In the genomic region with DNA sequence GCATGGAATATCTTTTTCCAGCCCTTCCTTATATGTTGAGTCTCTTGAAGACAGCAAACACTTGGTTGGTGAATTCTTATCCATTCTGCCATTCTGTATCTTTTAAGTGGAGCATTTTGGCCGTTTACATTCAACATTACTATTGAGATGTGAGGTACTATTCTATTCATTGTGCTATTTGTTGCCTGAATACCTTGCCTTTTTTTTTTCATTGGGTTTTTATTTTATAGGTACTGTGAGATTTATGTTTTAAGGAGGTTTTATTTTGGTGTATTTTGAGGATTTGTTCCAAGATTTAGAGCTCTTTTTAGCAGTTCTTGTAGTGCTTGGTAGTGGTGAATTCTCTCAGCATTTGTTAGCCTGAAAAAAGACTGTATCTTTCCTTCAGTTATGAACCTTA, we compare ENCODE assay signal across 29 cellular contexts.
"Had no signal": no experiment of that assay in that cellular context is flagged by ENCODE, and none has a peak within 500 bp of the region (broad histone marks: within the 10 kb centered on the region; RNA-seq: fewer than 3 reads in every experiment).

No MANE protein-coding gene starts in this region.

- H3K27me3 Mint-ChIP-seq: stimulated activated memory B cell treated with anti-CD40 and anti-IgM and Interleukin-4, amounts not matched to agents 10 μg/mL and 1 μg/mL and 100 μg/mL, for 72 hours; stimulated activated naive B cell treated with anti-CD40 and anti-IgM and Interleukin-4, amounts not matched to agents 10 μg/mL and 1 μg/mL and 100 μg/mL, for 72 hours; stimulated activated naive CD8-positive, alpha-beta T cell treated with anti-CD3 and anti-CD28 coated beads, Interleukin-15, amount 100 ng/mL, for 72 hours; stimulated activated naive CD8-positive, alpha-beta T cell treated with anti-CD3 and anti-CD28 coated beads, Interleukin-15, Interleukin-2, amounts not matched to agents 100 ng/mL and 50 ng/mL, for 24 hours; type B pancreatic cell had no signal

- DNase-seq: stimulated activated CD4-positive, alpha-beta T cell treated with anti-CD3 and anti-CD28 coated beads, Interleukin-2, amount 100 ng/mL, for 48 hours; stimulated activated CD4-positive, alpha-beta T cell treated with anti-CD3 and anti-CD28 coated beads, Interleukin-4, amount 100 ng/mL, for 1 hour; stimulated activated CD4-positive, alpha-beta T cell treated with anti-CD3 and anti-CD28 coated beads, Interleukin-4, amount 100 ng/mL, for 24 hours; stimulated activated CD4-positive, alpha-beta T cell treated with anti-CD3 and anti-CD28 coated beads, Interleukin-4, amount 100 ng/mL, for 4 hours; stimulated activated CD8-positive, alpha-beta memory T cell treated with anti-CD3 and anti-CD28 coated beads, Interleukin-4, amount 100 ng/mL, for 48 hours; stimulated activated naive B cell treated with anti-CD40 and anti-IgM and Interleukin-4, amounts not matched to agents 10 μg/mL and 1 μg/mL and 100 μg/mL, for 72 hours; stimulated activated naive CD4-positive, alpha-beta T cell; stimulated activated naive CD4-positive, alpha-beta T cell treated with Interleukin-2 at 50 U/mL for 16 hours; stimulated activated naive CD8-positive, alpha-beta T cell treated with anti-CD3 and anti-CD28 coated beads, Interleukin-15, amount 100 ng/mL, for 72 hours; stimulated activated naive CD8-positive, alpha-beta T cell treated with anti-CD3 and anti-CD28 coated beads, Interleukin-15, Interleukin-2, amounts not matched to agents 100 U/mL and 50 U/mL, for 24 hours; stomach; substantia nigra; testis; thyroid gland; tibial artery; transverse colon; trophoblast cell; upper lobe of left lung; upper lobe of right lung; uterus had no signal

- H3K27ac Mint-ChIP-seq: stimulated activated effector memory CD8-positive, alpha-beta T cell treated with anti-CD3 and anti-CD28 coated beads, Interleukin-12 subunit alpha, Interleukin-12 subunit beta, amount 100 ng/mL, for 72 hours; stimulated activated memory B cell treated with anti-CD40 and anti-IgM and Interleukin-4, amounts not matched to agents 10 μg/mL and 1 μg/mL and 100 μg/mL, for 72 hours; stimulated activated naive B cell treated with anti-CD40 and anti-IgM and Interleukin-4, amounts not matched to agents 10 μg/mL and 1 μg/mL and 100 μg/mL, for 72 hours; stimulated activated naive CD8-positive, alpha-beta T cell treated with anti-CD3 and anti-CD28 coated beads, Interleukin-15, amount 100 ng/mL, for 72 hours; stimulated activated naive CD8-positive, alpha-beta T cell treated with anti-CD3 and anti-CD28 coated beads, Interleukin-15, Interleukin-2, amounts not matched to agents 100 ng/mL and 50 ng/mL, for 24 hours; type B pancreatic cell had no signal

- ATAC-seq: stimulated activated effector memory CD8-positive, alpha-beta T cell treated with anti-CD3 and anti-CD28 coated beads, Interleukin-12 subunit alpha, Interleukin-12 subunit beta, amount 100 ng/mL, for 72 hours; stimulated activated memory B cell treated with anti-CD40 and anti-IgM and Interleukin-4, amounts not matched to agents 10 μg/mL and 1 μg/mL and 100 μg/mL, for 72 hours; stimulated activated naive B cell treated with anti-CD40 and anti-IgM and Interleukin-4, amounts not matched to agents 10 μg/mL and 1 μg/mL and 100 μg/mL, for 72 hours; stimulated activated naive CD8-positive, alpha-beta T cell treated with anti-CD3 and anti-CD28 coated beads, Interleukin-15, amount 100 ng/mL, for 72 hours; stimulated activated naive CD8-positive, alpha-beta T cell treated with anti-CD3 and anti-CD28 coated beads, Interleukin-15, Interleukin-2, amounts not matched to agents 100 U/mL and 50 U/mL, for 24 hours; upper lobe of right lung had no signal

- FAIRE-seq: urothelium cell line had no signal

- H3K27ac ChIP-seq: stomach, suprapubic skin, testis, thoracic aorta, thyroid gland, tibial artery, tibial nerve, transverse colon, upper lobe of left lung, upper lobe of right lung, uterus, vagina had no signal

- H3K4me1 ChIP-seq: testis, thyroid gland, uterus had no signal

- H3K9me3 ChIP-seq: suprapubic skin, testis, thyroid gland, upper lobe of right lung, uterus, vagina had no signal

- H3K36me3 ChIP-seq: stomach, suprapubic skin, thoracic aorta, thyroid gland, tibial artery, transverse colon, upper lobe of left lung, upper lobe of right lung, uterus, vagina had no signal

- H3K4me3 ChIP-seq: stomach, suprapubic skin, testis, thoracic aorta, thyroid gland, tibial artery, tibial nerve, transverse colon, upper lobe of left lung, upper lobe of right lung, uterus, vagina had no signal

- H3K27me3 ChIP-seq: stomach, suprapubic skin, testis, thyroid gland, tibial artery, tibial nerve, transverse colon, upper lobe of left lung, upper lobe of right lung, uterus, vagina had no signal

- H3K36me3 Mint-ChIP-seq: stimulated activated effector memory CD8-positive, alpha-beta T cell treated with anti-CD3 and anti-CD28 coated beads, Interleukin-12 subunit alpha, Interleukin-12 subunit beta, amount 100 ng/mL, for 72 hours; type B pancreatic cell had no signal

- H3K4me3 Mint-ChIP-seq: stimulated activated effector memory CD8-positive, alpha-beta T cell treated with anti-CD3 and anti-CD28 coated beads, Interleukin-12 subunit alpha, Interleukin-12 subunit beta, amount 100 ng/mL, for 72 hours; stimulated activated memory B cell treated with anti-CD40 and anti-IgM and Interleukin-4, amounts not matched to agents 10 μg/mL and 1 μg/mL and 100 μg/mL, for 72 hours; stimulated activated naive B cell treated with anti-CD40 and anti-IgM and Interleukin-4, amounts not matched to agents 10 μg/mL and 1 μg/mL and 100 μg/mL, for 72 hours; stimulated activated naive CD8-positive, alpha-beta T cell treated with anti-CD3 and anti-CD28 coated beads, Interleukin-15, amount 100 ng/mL, for 72 hours; stimulated activated naive CD8-positive, alpha-beta T cell treated with anti-CD3 and anti-CD28 coated beads, Interleukin-15, Interleukin-2, amounts not matched to agents 100 ng/mL and 50 ng/mL, for 24 hours; type B pancreatic cell had no signal
